16 cellular contexts compared by ENCODE assay signal in genomic region chr6:38806271-38806670, GRCh38.
DNase-seq lines count a peak whose midpoint lies in the region; ATAC-seq and TF ChIP-seq lines count a peak whose summit lies in the region.
"Had no signal": no experiment of that assay in that cellular context is flagged by ENCODE, and none has a peak within 500 bp of the region (broad histone marks: within the 10 kb centered on the region; RNA-seq: fewer than 3 reads in every experiment).

No MANE protein-coding gene starts in this region.

- POLR2A ChIA-PET in T-cell (lab: Charles Lee), result no interaction called here
- POLR2A ChIA-PET in CD8-positive, alpha-beta memory T cell (lab: Charles Lee), result no interaction called here

- H3K9me3 Mint-ChIP-seq in glutamatergic neuron (ENCODE audit: unreplicated experiment) (no peaks in the 10 kb centered on the region), T-cell (no peaks in the 10 kb centered on the region)
- no peaks in the 10 kb centered on the region for H3K9me3 Mint-ChIP-seq in CD8-positive, alpha-beta memory T cell
- H3K9me3 Mint-ChIP-seq: activated T-helper 2 cell treated with anti-CD3 and anti-CD28 coated beads, Interferon-gamma antibody, Interleukin-2, Interleukin-4, amounts not matched to agents 10 μg/mL and 5 μg/mL and 100 μg/mL, durations not matched to agents 14 hours and 24 hours and 36 hours had no signal

- TF ChIP-seq CTCF in GM12864 (IDR thresholded peaks at IDR 0.05; ENCODE audit: low read depth, low read length, missing control alignments) (peak; percentile 34), glutamatergic neuron (IDR thresholded peaks at IDR 0.05; ENCODE audit: partially characterized antibody, unreplicated experiment) (no peak)

- CTCF ChIA-PET in T-cell (lab: Charles Lee), result no interaction called here
- CTCF ChIA-PET in CD8-positive, alpha-beta memory T cell (lab: Charles Lee), result no interaction called here

- DNase-seq in GM12864 (ENCODE audit: low read depth), result peak; percentile 18
- DNase-seq in NCI-H187 treated with DMSO at 0.1 percent for 48 hours (lab: John Stamatoyannopoulos, UW), result peak; percentile 63
- DNase-seq in glutamatergic neuron, result peak; percentile 31
- no peak for DNase-seq in ACHN
- no peak for DNase-seq in NCI-H1694 treated with DMSO at 0.1 percent for 48 hours (lab: John Stamatoyannopoulos, UW)
- no peak for DNase-seq in T-cell
- no peak for DNase-seq in CD8-positive, alpha-beta memory T cell
- DNase-seq: body of pancreas; CD4-positive, CD25-positive, alpha-beta regulatory T cell; effector CD8-positive, alpha-beta T cell; mammary epithelial cell; NCI-H446 treated with DMSO at 0.1 percent for 48 hours; stimulated activated CD4-positive, alpha-beta T cell treated with anti-CD3 and anti-CD28 coated beads, Interleukin-12 subunit alpha, Interleukin-12 subunit beta, amount 100 ng/mL, for 4 hours had no signal

- H3K4me1 Mint-ChIP-seq in glutamatergic neuron (ENCODE audit: low read depth, unreplicated experiment) (peaks cover 24% of the 10 kb centered on the region), T-cell (no peaks in the 10 kb centered on the region)
- no peaks in the 10 kb centered on the region for H3K4me1 Mint-ChIP-seq in CD8-positive, alpha-beta memory T cell
- H3K4me1 Mint-ChIP-seq: CD4-positive, CD25-positive, alpha-beta regulatory T cell had no signal

- H3K27ac Mint-ChIP-seq in glutamatergic neuron (ENCODE audit: unreplicated experiment), result peak overlapping the region; percentile 28
- H3K27ac Mint-ChIP-seq in T-cell, result no peak overlapping the region
- H3K27ac Mint-ChIP-seq in CD8-positive, alpha-beta memory T cell, result peak overlapping the region in 1 of 8 donors; percentile 68
- H3K27ac Mint-ChIP-seq: activated T-helper 2 cell treated with anti-CD3 and anti-CD28 coated beads, Interferon-gamma antibody, Interleukin-2, Interleukin-4, amounts not matched to agents 10 μg/mL and 5 μg/mL and 100 μg/mL, durations not matched to agents 14 hours and 24 hours and 36 hours; CD4-positive, CD25-positive, alpha-beta regulatory T cell had no signal

- H3K36me3 Mint-ChIP-seq in glutamatergic neuron (ENCODE audit: unreplicated experiment) (no peaks in the 10 kb centered on the region), T-cell (no peaks in the 10 kb centered on the region)
- H3K36me3 Mint-ChIP-seq in CD8-positive, alpha-beta memory T cell, result no peaks in the 10 kb centered on the region
- H3K36me3 Mint-ChIP-seq: CD4-positive, CD25-positive, alpha-beta regulatory T cell had no signal

- no peak overlapping the region for H3K27ac ChIP-seq in CD8-positive, alpha-beta memory T cell (ENCODE audit: low read depth, low read length)
- H3K27ac ChIP-seq: body of pancreas, SK-N-MC had no signal

- no peaks in the 10 kb centered on the region for H3K4me1 ChIP-seq in CD8-positive, alpha-beta memory T cell (ENCODE audit: insufficient read depth, low read length)
- H3K4me1 ChIP-seq: body of pancreas had no signal

- no peak overlapping the region for H3K4me3 ChIP-seq in GM12864 (ENCODE audit: low read depth, low read length)
- no peak overlapping the region for H3K4me3 ChIP-seq in CD8-positive, alpha-beta memory T cell (ENCODE audit: low read length)
- H3K4me3 ChIP-seq: body of pancreas, SK-N-MC had no signal

- ATAC-seq in GM21515 (IDR thresholded peaks at IDR 0.05; ENCODE audit: unreplicated experiment) (peak; percentile 70), T-cell (replicated peaks in 1 of 4) (no peak)
- ATAC-seq: body of pancreas had no signal

- no peaks in the 10 kb centered on the region for H3K27me3 ChIP-seq in CD8-positive, alpha-beta memory T cell (ENCODE audit: insufficient read depth, low read length, poor library complexity, severe bottlenecking)
- H3K27me3 ChIP-seq: body of pancreas had no signal

- H3K36me3 ChIP-seq in CD8-positive, alpha-beta memory T cell (ENCODE audit: insufficient read depth, low read length), result no peaks in the 10 kb centered on the region

- H3K9me3 ChIP-seq in CD8-positive, alpha-beta memory T cell (ENCODE audit: low read length), result no peaks in the 10 kb centered on the region
- H3K9me3 ChIP-seq: body of pancreas had no signal

- in situ Hi-C loops in ACHN (cut with HindIII; ENCODE audit: low pct_ligation_motif_present, low pct_unique_long_range_greater_than_20kb, low sequenced_read_pairs), result no loop called here

- H3K4me3 Mint-ChIP-seq in glutamatergic neuron (ENCODE audit: unreplicated experiment), result peak overlapping the region; percentile 15
- H3K4me3 Mint-ChIP-seq in T-cell, result no peak overlapping the region
- H3K4me3 Mint-ChIP-seq in CD8-positive, alpha-beta memory T cell, result no peak overlapping the region
- H3K4me3 Mint-ChIP-seq: CD4-positive, CD25-positive, alpha-beta regulatory T cell had no signal

- peaks cover 4% of the 10 kb centered on the region for H3K27me3 Mint-ChIP-seq in glutamatergic neuron (ENCODE audit: unreplicated experiment)
- peaks cover 38 to 43% of the 10 kb centered on the region in 2 donors for H3K27me3 Mint-ChIP-seq in T-cell
- peaks cover 9 to 44% of the 10 kb centered on the region in 2 donors for H3K27me3 Mint-ChIP-seq in CD8-positive, alpha-beta memory T cell

Comparison
In these comparisons a context has a peak if more than half of its experiments do, and no peak if none do; other contexts are left out.
1. DNase-seq: peak in GM12864 (single experiment), NCI-H187 treated with DMSO at 0.1 percent for 48 hours (single experiment) and glutamatergic neuron (single experiment); none in ACHN (single experiment), NCI-H1694 treated with DMSO at 0.1 percent for 48 hours (single experiment), T-cell (0 of 34) and CD8-positive, alpha-beta memory T cell (0 of 5).